32 cellular contexts compared by ENCODE assay signal in the genomic region with DNA sequence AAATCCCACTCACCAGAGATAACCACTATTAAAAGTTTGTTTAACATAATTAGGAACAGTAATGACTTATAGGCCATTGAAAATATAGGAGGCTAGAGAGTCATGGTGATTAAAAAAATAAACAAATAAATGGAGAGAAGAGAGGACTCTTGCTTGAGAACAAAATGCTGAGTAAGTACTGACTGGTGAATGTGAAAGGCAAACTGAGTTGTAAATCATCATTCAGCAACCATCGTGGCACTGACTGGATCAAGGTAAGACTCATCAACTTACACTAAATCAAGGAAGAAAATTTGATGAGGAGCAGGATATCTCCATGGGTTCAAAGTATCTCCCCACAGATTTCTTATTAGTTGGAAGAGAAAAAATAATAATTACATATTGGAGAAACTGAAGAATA.
"Had no signal": no experiment of that assay in that cellular context is flagged by ENCODE, and none has a peak within 500 bp of the region (broad histone marks: within the 10 kb centered on the region; RNA-seq: fewer than 3 reads in every experiment).

No MANE protein-coding gene starts in this region.

- H3K4me1 Mint-ChIP-seq: activated T-helper 17 cell treated with anti-CD3 and anti-CD28 coated beads, Interleukin-2, amount 50 U/mL, for 72 hours; central memory CD8-positive, alpha-beta T cell; WTC11 had no signal

- H3K27ac ChIP-seq: brain microvascular endothelial cell, coronary artery, dorsolateral prefrontal cortex, esophagus muscularis mucosa, foreskin keratinocyte, VCaP had no signal

- H3K36me3 Mint-ChIP-seq: activated naive CD8-positive, alpha-beta T cell; WTC11 had no signal

- DNase-seq: activated CD4-positive, alpha-beta T cell treated with anti-CD3 and anti-CD28 coated beads for 1 hour; activated CD4-positive, alpha-beta T cell treated with anti-CD3 and anti-CD28 coated beads for 4 hours; activated CD4-positive, alpha-beta T cell treated with anti-CD3 and anti-CD28 coated beads, Interleukin-2, amount 50 U/mL, for 1 hour; activated CD4-positive, alpha-beta T cell treated with anti-CD3 and anti-CD28 coated beads, Interleukin-2, amount 50 U/mL, for 48 hours; activated CD8-positive, alpha-beta memory T cell treated with anti-CD3 and anti-CD28 coated beads for 24 hours; activated CD8-positive, alpha-beta T cell treated with anti-CD3 and anti-CD28 coated beads for 36 hours; activated effector memory CD4-positive, alpha-beta T cell treated with Interleukin-2 at 50 U/mL for 16 hours; activated gamma-delta T cell treated with Interleukin-2 at 50 U/mL for 16 hours; activated naive CD4-positive, alpha-beta T cell treated with anti-CD3 and anti-CD28 coated beads, Interleukin-2, amount 50 U/mL, for 16 hours; activated naive CD4-positive, alpha-beta T cell treated with Interleukin-2 at 50 U/mL for 16 hours; activated T-cell treated with anti-CD3 and anti-CD28 coated beads, Interleukin-2, amount 50 U/mL, for 4 hours; amniotic stem cell; anterior cingulate cortex; brain microvascular endothelial cell; dorsolateral prefrontal cortex; effector memory CD4-positive, alpha-beta T cell; endodermal cell; erythroblast; foreskin keratinocyte; head of caudate nucleus; hippocampal formation; T-helper 2 cell had no signal

- H3K4me1 ChIP-seq: esophagus muscularis mucosa had no signal

- H3K36me3 ChIP-seq: brain microvascular endothelial cell, esophagus muscularis mucosa had no signal

- H3K27me3 ChIP-seq: brain microvascular endothelial cell, foreskin keratinocyte had no signal

- H3K4me3 ChIP-seq: coronary artery, dorsolateral prefrontal cortex, esophagus muscularis mucosa had no signal

- H3K4me3 Mint-ChIP-seq: activated CD8-positive, alpha-beta T cell treated with anti-CD3 and anti-CD28 coated beads for 36 hours; activated naive CD8-positive, alpha-beta T cell; activated T-cell treated with anti-CD3 and anti-CD28 coated beads, Interleukin-2, amount 50 U/mL, for 4 hours; activated T-helper 17 cell treated with anti-CD3 and anti-CD28 coated beads, Interleukin-2, amount 50 U/mL, for 72 hours; central memory CD8-positive, alpha-beta T cell; dendritic cell treated with granulocyte-macrophage colony-stimulating factor and Interleukin-4, amounts not matched to agents 40 ng/mL and 50 ng/mL, for 4 days; endodermal cell; WTC11 had no signal

- H3K9me3 Mint-ChIP-seq: activated CD8-positive, alpha-beta T cell treated with anti-CD3 and anti-CD28 coated beads for 36 hours; activated T-cell treated with anti-CD3 and anti-CD28 coated beads, Interleukin-2, amount 50 U/mL, for 4 hours; activated T-helper 17 cell treated with anti-CD3 and anti-CD28 coated beads, Interleukin-2, amount 50 U/mL, for 72 hours; central memory CD8-positive, alpha-beta T cell; dendritic cell treated with granulocyte-macrophage colony-stimulating factor and Interleukin-4, amounts not matched to agents 40 ng/mL and 50 ng/mL, for 4 days; endodermal cell; WTC11 had no signal

- H3K9me3 ChIP-seq: esophagus muscularis mucosa had no signal

- H3K27ac Mint-ChIP-seq: activated CD8-positive, alpha-beta T cell treated with anti-CD3 and anti-CD28 coated beads for 36 hours; activated naive CD8-positive, alpha-beta T cell; activated T-helper 17 cell treated with anti-CD3 and anti-CD28 coated beads, Interleukin-2, amount 50 U/mL, for 72 hours; dendritic cell treated with granulocyte-macrophage colony-stimulating factor and Interleukin-4, amounts not matched to agents 40 ng/mL and 50 ng/mL, for 4 days; endodermal cell; WTC11 had no signal

- ATAC-seq: activated CD8-positive, alpha-beta T cell treated with anti-CD3 and anti-CD28 coated beads for 36 hours; activated T-cell treated with anti-CD3 and anti-CD28 coated beads, Interleukin-2, amount 50 U/mL, for 4 hours; activated T-helper 17 cell treated with anti-CD3 and anti-CD28 coated beads, Interleukin-2, amount 50 U/mL, for 72 hours; WTC11 had no signal

- FAIRE-seq: astrocyte, bronchial epithelial cell had no signal
